Comparison of ENCODE assay signal across 8 cellular contexts in genomic region chr1:24642481-24643361, GRCh38. TPM values are rescaled to one million over a fixed set of nuclear protein-coding genes. Genes with fewer than 3 reads are reported as not detected.
A peak's percentile ranks its signal among the peaks of the same experiment; 100 is the strongest.
DNase-seq lines count a peak whose midpoint lies in the region; ATAC-seq, FAIRE-seq and TF ChIP-seq lines count a peak whose summit lies in the region.

Gene SRRM1, plus strand, starts transcription at chr1:24643302. Its CDS starts 25 bp downstream, at chr1:24643327.

- peak within 1 kb of the TSS; percentile 95 for H3K27ac Mint-ChIP-seq in activated naive CD8-positive, alpha-beta T cell treated with anti-CD3 and anti-CD28 coated beads, Interleukin-2, amount 50 U/mL, for 24 hours

- 0 out of 3 replicates have a peak, but pooled peaks have one; percentile 22 for TF ChIP-seq CTCF in GM12872 (IDR thresholded peaks at IDR 0.05; ENCODE audit: insufficient read depth, low read depth, low read length)
- TF ChIP-seq CTCF in pancreas (IDR thresholded peaks at IDR 0.05): peak in 1 of 4 donors; percentile 15
- no peak for TF ChIP-seq CTCF in tibial artery (IDR thresholded peaks at IDR 0.05)

- H3K9me3 Mint-ChIP-seq in activated naive CD8-positive, alpha-beta T cell treated with anti-CD3 and anti-CD28 coated beads, Interleukin-2, amount 50 U/mL, for 24 hours: no peaks in the 10 kb centered on the region

- ATAC-seq in HG02759 (IDR thresholded peaks at IDR 0.05; ENCODE audit: unreplicated experiment) (peak; percentile 92), Right ventricle myocardium superior (ENCODE audit: poor library complexity) (peak; percentile 97), pancreas (peak; percentile 91 to 94 (median 94))
- peak; percentile 95 for ATAC-seq in activated naive CD8-positive, alpha-beta T cell treated with anti-CD3 and anti-CD28 coated beads, Interleukin-2, amount 50 U/mL, for 24 hours

- DNase-seq in NCI-H1417 treated with DMSO at 0.1 percent for 48 hours (lab: John Stamatoyannopoulos, UW) (peak; percentile 97), SW480 (ENCODE audit: low spot score) (peak; percentile 99), Right ventricle myocardium superior (peak; percentile 99), pancreas (peak; percentile 98 to 100 (median 100)), tibial artery (peak; percentile 99 to 100)
- peak; percentile 97 for DNase-seq in activated naive CD8-positive, alpha-beta T cell treated with anti-CD3 and anti-CD28 coated beads, Interleukin-2, amount 50 U/mL, for 24 hours

- FAIRE-seq in pancreas (lab: Jason Lieb, UNC): peak; percentile 26

- H3K27ac ChIP-seq in pancreas (peak within 1 kb of the TSS; percentile 95 to 100 (median 97)), tibial artery (peak within 1 kb of the TSS; percentile 98 to 99)

- no peaks in the 10 kb centered on the region for H3K27me3 ChIP-seq in pancreas
- H3K27me3 ChIP-seq in tibial artery: no peaks in the 10 kb centered on the region

- H3K36me3 ChIP-seq in pancreas (peaks cover 0 to 15% (median 12%) of the 10 kb centered on the region in 3 donors), tibial artery (peaks cover 13 to 20% (median 19%) of the 10 kb centered on the region in 3 donors)

- H3K36me3 Mint-ChIP-seq in activated naive CD8-positive, alpha-beta T cell treated with anti-CD3 and anti-CD28 coated beads, Interleukin-2, amount 50 U/mL, for 24 hours (ENCODE audit: low read depth): peaks cover 37% of the 10 kb centered on the region

- peak within 1 kb of the TSS; percentile 66 to 91 (median 86) for H3K4me3 ChIP-seq in pancreas
- peak within 1 kb of the TSS; percentile 98 to 99 for H3K4me3 ChIP-seq in tibial artery

- no peaks in the 10 kb centered on the region for H3K9me3 ChIP-seq in pancreas
- no peaks in the 10 kb centered on the region for H3K9me3 ChIP-seq in tibial artery

- peaks cover 55% of the 10 kb centered on the region for H3K4me1 Mint-ChIP-seq in activated naive CD8-positive, alpha-beta T cell treated with anti-CD3 and anti-CD28 coated beads, Interleukin-2, amount 50 U/mL, for 24 hours

- peaks cover 8 to 21% (median 14%) of the 10 kb centered on the region in 3 donors for H3K4me1 ChIP-seq in pancreas
- H3K4me1 ChIP-seq in tibial artery: peaks cover 0 to 38% (median 26%) of the 10 kb centered on the region in 4 donors

- peak within 1 kb of the TSS; percentile 98 for H3K4me3 Mint-ChIP-seq in activated naive CD8-positive, alpha-beta T cell treated with anti-CD3 and anti-CD28 coated beads, Interleukin-2, amount 50 U/mL, for 24 hours

- WGBS in pancreas, 2 donors: 0% methylated on average over 93 to 95 of the region's 95 CpGs

- no peaks in the 10 kb centered on the region for H3K27me3 Mint-ChIP-seq in activated naive CD8-positive, alpha-beta T cell treated with anti-CD3 and anti-CD28 coated beads, Interleukin-2, amount 50 U/mL, for 24 hours

- intact Hi-C loops in Right ventricle myocardium superior (cut with DNase I) (no loop called here), pancreas (cut with DNase I) (no loop called here), tibial artery (cut with DNase I; ENCODE audit: low total_unique reads) (loop anchor here (10.0 kb wide), 1 partner anchor 582 kb away; no protein-coding TSS in a partner anchor)

RNA-seq across cellular contexts. Expression of gene SRRM1, which starts in this region (rescaled TPM):
- 50.4 TPM for total RNA-seq in Right ventricle myocardium superior
- 10 to 100 TPM; 45.5 to 71.3 (median 57.3) TPM for total RNA-seq in pancreas
- polyA plus RNA-seq in pancreas: 10 to 100 TPM; 34.3 to 54.6 TPM

Comparison
In these comparisons a context has a peak if more than half of its experiments do, and no peak if none do; other contexts are left out.
1. Peak in every context shown above with its lines: DNase-seq, ATAC-seq, H3K4me3 ChIP-seq and H3K27ac ChIP-seq.